Comparison of ENCODE assay signal across 13 cellular contexts in genomic region chr2:58521803-58522602, GRCh38.
A peak's percentile ranks its signal among the peaks of the same experiment; 100 is the strongest.
DNase-seq lines count a peak whose midpoint lies in the region; ATAC-seq, FAIRE-seq and TF ChIP-seq lines count a peak whose summit lies in the region.
"Had no signal": no experiment of that assay in that cellular context is flagged by ENCODE, and none has a peak within 500 bp of the region (broad histone marks: within the 10 kb centered on the region; RNA-seq: fewer than 3 reads in every experiment).

No MANE protein-coding gene starts in this region.

- H3K9me3 ChIP-seq in RWPE2 (ENCODE audit: severe bottlenecking), result no peaks in the 10 kb centered on the region
- H3K9me3 ChIP-seq: right atrium auricular region had no signal

- peak; percentile 25; the same call in 2 of the 3 replicates for ATAC-seq in RWPE2 (ENCODE audit: low read depth)
- ATAC-seq: activated CD4-positive, CD25-positive, alpha-beta regulatory T cell treated with anti-CD3 and anti-CD28 coated beads, Interleukin-2, amount 50 U/mL, for 24 hours had no signal

- H3K36me3 Mint-ChIP-seq in endothelial cell (ENCODE audit: low read depth, unreplicated experiment), result no peaks in the 10 kb centered on the region
- H3K36me3 Mint-ChIP-seq: CD8-positive, alpha-beta memory T cell; IgD-negative memory B cell had no signal

- H3K4me1 Mint-ChIP-seq in endothelial cell (ENCODE audit: unreplicated experiment), result peaks cover 8% of the 10 kb centered on the region
- H3K4me1 Mint-ChIP-seq: CD8-positive, alpha-beta memory T cell; IgD-negative memory B cell had no signal

- intact Hi-C loops in posterior vena cava (cut with DNase I), result no loop called here

- no peak overlapping the region for H3K4me3 Mint-ChIP-seq in endothelial cell (ENCODE audit: unreplicated experiment)
- H3K4me3 Mint-ChIP-seq: CD8-positive, alpha-beta memory T cell; IgD-negative memory B cell had no signal

- FAIRE-seq in GM19239 (lab: Jason Lieb, UNC), result no peak

- no peaks in the 10 kb centered on the region for H3K27me3 ChIP-seq in RWPE2 (ENCODE audit: insufficient read depth, poor library complexity, severe bottlenecking)
- H3K27me3 ChIP-seq: right atrium auricular region had no signal

- DNase-seq in GM04503 (ENCODE audit: low read depth) (peak; percentile 5), NCI-H2029 treated with DMSO at 0.1 percent for 48 hours (lab: John Stamatoyannopoulos, UW) (peak; percentile 57), RWPE2 (ENCODE audit: low spot score) (no peak), myocyte (ENCODE audit: low read depth) (peak; percentile 8), anterior cingulate cortex (lab: John Stamatoyannopoulos, UW) (no peak), posterior vena cava (ENCODE audit: low spot score) (no peak), GM19239 (ENCODE audit: insufficient read length, low spot score) (no peak), endothelial cell (ENCODE audit: low spot score) (no peak)
- DNase-seq: CD8-positive, alpha-beta memory T cell; GOT3 had no signal

- no peaks in the 10 kb centered on the region for H3K27me3 Mint-ChIP-seq in endothelial cell (ENCODE audit: unreplicated experiment)
- H3K27me3 Mint-ChIP-seq: IgD-negative memory B cell had no signal

- no peaks in the 10 kb centered on the region for H3K4me1 ChIP-seq in RWPE2 (ENCODE audit: insufficient read depth, poor library complexity, severe bottlenecking)
- H3K4me1 ChIP-seq: right atrium auricular region had no signal

- no peak for TF ChIP-seq CTCF in RWPE2 (IDR thresholded peaks at IDR 0.05; ENCODE audit: poor library complexity, severe bottlenecking)
- no peak for TF ChIP-seq CTCF in endothelial cell (IDR thresholded peaks at IDR 0.05; ENCODE audit: unreplicated experiment)

- H3K4me3 ChIP-seq in RWPE2 (ENCODE audit: severe bottlenecking), result no peak overlapping the region
- H3K4me3 ChIP-seq: right atrium auricular region had no signal

- no peak overlapping the region for H3K27ac Mint-ChIP-seq in endothelial cell (ENCODE audit: unreplicated experiment)
- H3K27ac Mint-ChIP-seq: CD8-positive, alpha-beta memory T cell; IgD-negative memory B cell had no signal

- H3K36me3 ChIP-seq in RWPE2 (ENCODE audit: low read depth), result no peaks in the 10 kb centered on the region
- H3K36me3 ChIP-seq: right atrium auricular region had no signal

- H3K9me3 Mint-ChIP-seq in endothelial cell (ENCODE audit: unreplicated experiment), result no peaks in the 10 kb centered on the region
- H3K9me3 Mint-ChIP-seq: CD8-positive, alpha-beta memory T cell; IgD-negative memory B cell had no signal

- no peak overlapping the region for H3K27ac ChIP-seq in RWPE2 (ENCODE audit: poor library complexity, severe bottlenecking)
- H3K27ac ChIP-seq: right atrium auricular region had no signal

Comparison
In these comparisons a context has a peak if more than half of its experiments do, and no peak if none do; other contexts are left out.
1. DNase-seq: peak in GM04503 (single experiment), NCI-H2029 treated with DMSO at 0.1 percent for 48 hours (single experiment) and myocyte (single experiment); none in RWPE2 (single experiment), anterior cingulate cortex (0 of 58), posterior vena cava (single experiment), GM19239 (single experiment) and endothelial cell (single experiment).